In genomic region chr15:39118510-39118909, GRCh38 we compare ENCODE assay signal across 18 cellular contexts.
A peak's percentile ranks its signal among the peaks of the same experiment; 100 is the strongest.
DNase-seq lines count a peak whose midpoint lies in the region; ATAC-seq and TF ChIP-seq lines count a peak whose summit lies in the region.
"Had no signal": no experiment of that assay in that cellular context is flagged by ENCODE, and none has a peak within 500 bp of the region (broad histone marks: within the 10 kb centered on the region; RNA-seq: fewer than 3 reads in every experiment).

No MANE protein-coding gene starts in this region.

- peak overlapping the region; percentile 31 for H3K27ac ChIP-seq in SJSA1
- H3K27ac ChIP-seq in epithelial cell of prostate: peak overlapping the region; percentile 6
- H3K27ac ChIP-seq in osteoblast (ENCODE audit: low read depth, low read length): peak overlapping the region; percentile 84
- H3K27ac ChIP-seq: BLaER1, colonic mucosa had no signal

- H3K4me3 ChIP-seq in SJSA1 (no peak overlapping the region), osteoblast (ENCODE audit: insufficient read depth, low read length) (peak overlapping the region; percentile 13)
- H3K4me3 ChIP-seq: BLaER1, colonic mucosa, GM23338, mucosa of descending colon, uterus had no signal

- peak overlapping the region; percentile 62 for H3K4me2 ChIP-seq in osteoblast (ENCODE audit: insufficient read depth, low read length)
- H3K4me2 ChIP-seq: BLaER1, GM23338 had no signal

- peaks cover 16% of the 10 kb centered on the region for H3K9me3 ChIP-seq in SJSA1 (replicated peaks)
- no peaks in the 10 kb centered on the region for H3K9me3 ChIP-seq in osteoblast (ENCODE audit: low read depth, low read length)
- H3K9me3 ChIP-seq: colonic mucosa had no signal

- no peaks in the 10 kb centered on the region for H3K79me2 ChIP-seq in osteoblast (ENCODE audit: insufficient read depth, low read length)

- no peak for ATAC-seq in HG03045 (IDR thresholded peaks at IDR 0.05; ENCODE audit: unreplicated experiment)
- ATAC-seq: GM23338; mucosa of descending colon; stimulated activated naive B cell treated with anti-CD40 and anti-IgM and Interleukin-4, amounts not matched to agents 10 μg/mL and 1 μg/mL and 100 μg/mL, for 72 hours had no signal

- DNase-seq in EH (ENCODE audit: low read depth) (peak; percentile 94), SJSA1 (ENCODE audit: low read depth in 1 of 2, low spot score in 2 of 2) (peak in 1 of 2 experiments; percentile 65), epithelial cell of prostate (ENCODE audit: low read depth, low spot score) (no peak), osteoblast (ENCODE audit: insufficient read length, low spot score, missing footprints) (peak; percentile 94), cerebellar nuclear complex (lab: John Stamatoyannopoulos, UW) (no peak), retina (no peak), GF-D8 (lab: John Stamatoyannopoulos, UW) (no peak)
- DNase-seq: activated naive CD4-positive, alpha-beta T cell treated with anti-CD3 and anti-CD28 coated beads, Interleukin-2, amount 50 U/mL, for 16 hours; colonic mucosa; DMS79 treated with DMSO at 0.1 percent for 48 hours; mucosa of descending colon; NCI-H2081 treated with DMSO at 0.1 percent for 48 hours; stimulated activated CD4-positive, alpha-beta T cell treated with anti-CD3 and anti-CD28 coated beads, Interleukin-4, amount 100 ng/mL, for 24 hours; stimulated activated naive B cell treated with anti-CD40 and anti-IgM and Interleukin-4, amounts not matched to agents 10 μg/mL and 1 μg/mL and 100 μg/mL, for 72 hours; uterus had no signal

- H3K27me3 ChIP-seq in SJSA1 (replicated peaks): no peaks in the 10 kb centered on the region
- H3K27me3 ChIP-seq in osteoblast (ENCODE audit: insufficient read depth, low read length): no peaks in the 10 kb centered on the region
- H3K27me3 ChIP-seq: BLaER1, colonic mucosa, uterus had no signal

- no peaks in the 10 kb centered on the region for H4K20me1 ChIP-seq in osteoblast (ENCODE audit: insufficient read depth, low read length)
- H4K20me1 ChIP-seq: BLaER1 had no signal

- H3K4me1 ChIP-seq in SJSA1 (replicated peaks) (peaks cover 20% of the 10 kb centered on the region), osteoblast (ENCODE audit: insufficient read depth, low read length) (peaks cover 21% of the 10 kb centered on the region)
- H3K4me1 ChIP-seq: BLaER1, colonic mucosa, uterus had no signal

- no peak overlapping the region for H2AFZ ChIP-seq in osteoblast (ENCODE audit: low read length)
- H2AFZ ChIP-seq: GM23338 had no signal

- TF ChIP-seq CTCF in osteoblast (IDR thresholded peaks at IDR 0.05; ENCODE audit: extremely low read depth, low read depth, low read length): no peak

- H3K36me3 ChIP-seq in SJSA1: no peaks in the 10 kb centered on the region
- no peaks in the 10 kb centered on the region for H3K36me3 ChIP-seq in osteoblast (ENCODE audit: insufficient read depth, low read length)
- H3K36me3 ChIP-seq: BLaER1, colonic mucosa, uterus had no signal

Comparison
In these comparisons a context has a peak if more than half of its experiments do, and no peak if none do; other contexts are left out.
1. DNase-seq: peak in EH (single experiment) and osteoblast (single experiment); none in epithelial cell of prostate (single experiment), cerebellar nuclear complex (0 of 2), retina (single experiment) and GF-D8 (single experiment).
2. H3K27ac ChIP-seq: peak in every context shown above with its lines; median percentile 84 in osteoblast; 31 in SJSA1; 6 in epithelial cell of prostate.